1 cellular context compared by ENCODE assay signal in the genomic region with DNA sequence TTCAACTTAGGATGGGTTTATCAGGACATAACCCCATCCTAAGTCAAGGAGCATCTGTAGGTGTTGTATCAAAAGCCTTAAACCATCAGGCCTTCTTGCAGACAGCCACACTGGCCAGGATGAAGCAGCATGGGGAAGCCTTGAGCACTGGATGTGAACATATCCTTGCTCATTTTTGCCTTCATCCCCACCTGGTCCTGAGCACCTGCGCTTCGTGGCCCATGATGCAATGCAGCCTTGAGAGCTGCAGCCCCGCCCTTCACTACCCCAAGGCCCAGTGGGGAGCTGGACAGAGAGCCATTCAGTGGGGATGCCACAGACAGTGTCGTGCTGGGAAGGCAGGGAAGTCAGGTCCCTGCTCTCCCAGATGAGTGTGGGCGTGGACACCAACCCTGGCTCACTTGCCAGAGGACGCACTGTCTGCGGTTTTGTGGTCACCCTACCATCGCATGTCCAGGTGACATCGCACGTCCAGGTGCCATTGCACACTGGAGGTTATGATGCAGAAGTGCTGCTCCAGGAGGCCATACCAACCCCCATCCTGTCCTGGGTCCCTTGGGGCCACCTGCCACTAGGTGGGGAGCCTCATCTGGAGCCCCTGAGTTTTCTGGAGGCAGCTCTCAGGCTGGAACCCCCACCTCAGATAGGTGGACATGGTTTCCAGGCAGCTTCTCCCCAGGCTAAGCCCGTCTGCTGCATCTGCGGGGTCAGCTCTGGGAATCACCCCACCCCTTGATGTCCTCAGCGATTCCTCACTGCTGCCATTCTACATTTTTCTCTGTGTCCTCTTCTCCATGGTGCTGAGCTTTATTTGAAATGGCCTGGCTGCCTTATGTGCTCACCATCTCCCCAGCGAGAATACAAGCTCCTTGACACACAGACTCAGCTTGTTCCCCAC.
TF ChIP-seq lines count a peak whose summit lies in the region.

No MANE protein-coding gene starts in this region.

TF ChIP-seq in H1, 55 proteins besides CTCF, POLR2A, EP300 and RAD21:
- no peak for TF ChIP-seq BACH1 (IDR thresholded peaks at IDR 0.05; ENCODE audit: low read length)
- no peak for TF ChIP-seq CHD1 (IDR thresholded peaks at IDR 0.05; ENCODE audit: low read depth, low read length)
- TF ChIP-seq CEBPB (IDR thresholded peaks at IDR 0.05; ENCODE audit: low read depth, low read length): no peak
- no peak for TF ChIP-seq EZH2 (IDR thresholded peaks at IDR 0.05; ENCODE audit: low read depth, low read length, severe bottlenecking)
- TF ChIP-seq ZNF274 (IDR thresholded peaks at IDR 0.05; ENCODE audit: borderline replicate concordance, extremely low read depth, low read length): no peak
- no peak for TF ChIP-seq BCL11A (IDR thresholded peaks at IDR 0.05; ENCODE audit: low read depth in 2 of 2, low read length in 2 of 2)
- TF ChIP-seq TAF7 (optimal IDR thresholded peaks at IDR 0.05; ENCODE audit: borderline replicate concordance, low read depth, low read length): no peak
- no peak for TF ChIP-seq NANOG (IDR thresholded peaks at IDR 0.05; ENCODE audit: insufficient read depth, low read depth, low read length, poor library complexity, severe bottlenecking)
- no peak for TF ChIP-seq TBP (IDR thresholded peaks at IDR 0.05; ENCODE audit: low read depth, low read length)
- TF ChIP-seq CBX8 (IDR thresholded peaks at IDR 0.05; ENCODE audit: borderline replicate concordance, low read depth, low read length): no peak
- no peak for TF ChIP-seq EGR1 (IDR thresholded peaks at IDR 0.05; ENCODE audit: borderline replicate concordance, low read depth, low read length)
- no peak for TF ChIP-seq PHF8 (conservative IDR thresholded peaks at IDR 0.05; ENCODE audit: low read depth, low read length)
- TF ChIP-seq SP1 (IDR thresholded peaks at IDR 0.05; ENCODE audit: low read depth, low read length): no peak
- no peak for TF ChIP-seq YY1 (IDR thresholded peaks at IDR 0.05; ENCODE audit: low read depth, low read length)
- no peak for TF ChIP-seq GTF2F1 (IDR thresholded peaks at IDR 0.05; ENCODE audit: borderline replicate concordance, low read depth, low read length)
- TF ChIP-seq SAP30 (IDR thresholded peaks at IDR 0.05; ENCODE audit: insufficient read depth, insufficient replicate concordance, low read length): no peak
